ENCODE assay signal across 1 cellular context in the genomic region with DNA sequence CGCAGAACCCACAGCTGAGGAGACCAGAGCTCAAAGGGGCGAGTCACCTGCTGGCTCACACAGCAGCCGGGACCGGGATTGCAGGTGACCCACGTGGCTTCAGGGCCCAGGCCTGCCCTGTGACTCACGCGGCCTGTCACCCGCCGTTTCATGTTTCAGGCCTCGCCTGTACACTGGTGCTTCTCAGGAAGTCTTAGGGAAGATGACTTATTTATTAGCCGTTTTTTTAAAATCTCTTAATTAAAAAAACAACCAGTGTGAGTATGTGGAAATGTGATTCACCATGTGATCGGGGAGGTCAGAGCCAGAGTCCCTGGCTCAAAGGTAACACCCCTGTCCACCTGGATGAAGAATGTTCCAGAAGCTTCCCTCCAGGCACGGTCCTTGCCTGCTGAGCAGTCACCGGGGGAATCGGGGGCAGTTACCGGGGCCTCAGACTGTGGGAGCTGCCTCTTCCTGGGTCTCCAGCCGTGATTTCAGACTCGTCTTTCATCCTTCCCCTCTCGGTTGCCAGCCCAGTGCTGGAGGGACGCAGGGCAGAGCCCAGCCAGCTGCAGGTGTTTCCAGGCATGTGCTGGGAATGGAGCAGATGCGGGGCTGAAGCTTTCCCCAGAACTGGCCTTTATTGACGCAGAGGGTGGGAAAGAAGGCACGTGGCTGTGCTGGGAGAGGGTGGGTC.
TF ChIP-seq lines count a peak whose summit lies in the region.

No MANE protein-coding gene starts in this region.

TF ChIP-seq in K562, 482 proteins besides CTCF, POLR2A, EP300 and RAD21 (continued from another document and continues in another):
- no peak for TF ChIP-seq GMEB1 (CRISPR knock-in tag; IDR thresholded peaks at IDR 0.05)
- TF ChIP-seq SP2 (IDR thresholded peaks at IDR 0.05; ENCODE audit: extremely low read depth, low read depth, low read length, poor library complexity, severe bottlenecking): no peak
- TF ChIP-seq, protein P1, sequence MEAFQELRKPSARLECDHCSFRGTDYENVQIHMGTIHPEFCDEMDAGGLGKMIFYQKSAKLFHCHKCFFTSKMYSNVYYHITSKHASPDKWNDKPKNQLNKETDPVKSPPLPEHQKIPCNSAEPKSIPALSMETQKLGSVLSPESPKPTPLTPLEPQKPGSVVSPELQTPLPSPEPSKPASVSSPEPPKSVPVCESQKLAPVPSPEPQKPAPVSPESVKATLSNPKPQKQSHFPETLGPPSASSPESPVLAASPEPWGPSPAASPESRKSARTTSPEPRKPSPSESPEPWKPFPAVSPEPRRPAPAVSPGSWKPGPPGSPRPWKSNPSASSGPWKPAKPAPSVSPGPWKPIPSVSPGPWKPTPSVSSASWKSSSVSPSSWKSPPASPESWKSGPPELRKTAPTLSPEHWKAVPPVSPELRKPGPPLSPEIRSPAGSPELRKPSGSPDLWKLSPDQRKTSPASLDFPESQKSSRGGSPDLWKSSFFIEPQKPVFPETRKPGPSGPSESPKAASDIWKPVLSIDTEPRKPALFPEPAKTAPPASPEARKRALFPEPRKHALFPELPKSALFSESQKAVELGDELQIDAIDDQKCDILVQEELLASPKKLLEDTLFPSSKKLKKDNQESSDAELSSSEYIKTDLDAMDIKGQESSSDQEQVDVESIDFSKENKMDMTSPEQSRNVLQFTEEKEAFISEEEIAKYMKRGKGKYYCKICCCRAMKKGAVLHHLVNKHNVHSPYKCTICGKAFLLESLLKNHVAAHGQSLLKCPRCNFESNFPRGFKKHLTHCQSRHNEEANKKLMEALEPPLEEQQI (IDR thresholded peaks at IDR 0.05): no peak
- TF ChIP-seq MLLT1 (IDR thresholded peaks at IDR 0.05): no peak
- TF ChIP-seq ZNF589 (CRISPR knock-in tag; IDR thresholded peaks at IDR 0.05; ENCODE audit: low read depth): no peak; the same call in 1 of the 2 replicates
- TF ChIP-seq SIRT6 (IDR thresholded peaks at IDR 0.05; ENCODE audit: low read depth, low read length): no peak
- TF ChIP-seq FOXJ3 (CRISPR knock-in tag; IDR thresholded peaks at IDR 0.05): no peak
- TF ChIP-seq, protein P2, sequence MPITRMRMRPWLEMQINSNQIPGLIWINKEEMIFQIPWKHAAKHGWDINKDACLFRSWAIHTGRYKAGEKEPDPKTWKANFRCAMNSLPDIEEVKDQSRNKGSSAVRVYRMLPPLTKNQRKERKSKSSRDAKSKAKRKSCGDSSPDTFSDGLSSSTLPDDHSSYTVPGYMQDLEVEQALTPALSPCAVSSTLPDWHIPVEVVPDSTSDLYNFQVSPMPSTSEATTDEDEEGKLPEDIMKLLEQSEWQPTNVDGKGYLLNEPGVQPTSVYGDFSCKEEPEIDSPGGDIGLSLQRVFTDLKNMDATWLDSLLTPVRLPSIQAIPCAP (CRISPR knock-in tag; IDR thresholded peaks at IDR 0.05; ENCODE audit: borderline replicate concordance): no peak
- no peak for TF ChIP-seq HLTF (IDR thresholded peaks at IDR 0.05)
- TF ChIP-seq STAG1 (CRISPR knock-in tag; IDR thresholded peaks at IDR 0.05; ENCODE audit: borderline replicate concordance): no peak
- TF ChIP-seq HNRNPL (IDR thresholded peaks at IDR 0.05; ENCODE audit: low read depth, low read length): no peak
- TF ChIP-seq OTX1 (CRISPR knock-in tag; IDR thresholded peaks at IDR 0.05): no peak
- no peak for TF ChIP-seq HCFC1 (IDR thresholded peaks at IDR 0.05; ENCODE audit: low read depth, low read length)
- TF ChIP-seq ZNF668 (CRISPR knock-in tag; IDR thresholded peaks at IDR 0.05): no peak
- no peak for TF ChIP-seq ZNF24 (IDR thresholded peaks at IDR 0.05)
- no peak for TF ChIP-seq EZH2 (IDR thresholded peaks at IDR 0.05; ENCODE audit: borderline replicate concordance, low read depth, low read length)
- peak; percentile 91 to 94 for TF ChIP-seq E2F6 (IDR thresholded peaks at IDR 0.05; ENCODE audit: borderline replicate concordance in 1 of 2, extremely low read depth in 1 of 2, insufficient read depth in 1 of 2, insufficient read length in 1 of 2, low read depth in 1 of 2, low read length in 1 of 2, poor library complexity in 1 of 2, severe bottlenecking in 1 of 2)
- TF ChIP-seq, protein P3, sequence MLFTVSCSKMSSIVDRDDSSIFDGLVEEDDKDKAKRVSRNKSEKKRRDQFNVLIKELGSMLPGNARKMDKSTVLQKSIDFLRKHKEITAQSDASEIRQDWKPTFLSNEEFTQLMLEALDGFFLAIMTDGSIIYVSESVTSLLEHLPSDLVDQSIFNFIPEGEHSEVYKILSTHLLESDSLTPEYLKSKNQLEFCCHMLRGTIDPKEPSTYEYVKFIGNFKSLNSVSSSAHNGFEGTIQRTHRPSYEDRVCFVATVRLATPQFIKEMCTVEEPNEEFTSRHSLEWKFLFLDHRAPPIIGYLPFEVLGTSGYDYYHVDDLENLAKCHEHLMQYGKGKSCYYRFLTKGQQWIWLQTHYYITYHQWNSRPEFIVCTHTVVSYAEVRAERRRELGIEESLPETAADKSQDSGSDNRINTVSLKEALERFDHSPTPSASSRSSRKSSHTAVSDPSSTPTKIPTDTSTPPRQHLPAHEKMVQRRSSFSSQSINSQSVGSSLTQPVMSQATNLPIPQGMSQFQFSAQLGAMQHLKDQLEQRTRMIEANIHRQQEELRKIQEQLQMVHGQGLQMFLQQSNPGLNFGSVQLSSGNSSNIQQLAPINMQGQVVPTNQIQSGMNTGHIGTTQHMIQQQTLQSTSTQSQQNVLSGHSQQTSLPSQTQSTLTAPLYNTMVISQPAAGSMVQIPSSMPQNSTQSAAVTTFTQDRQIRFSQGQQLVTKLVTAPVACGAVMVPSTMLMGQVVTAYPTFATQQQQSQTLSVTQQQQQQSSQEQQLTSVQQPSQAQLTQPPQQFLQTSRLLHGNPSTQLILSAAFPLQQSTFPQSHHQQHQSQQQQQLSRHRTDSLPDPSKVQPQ (CRISPR knock-in tag; IDR thresholded peaks at IDR 0.05; ENCODE audit: borderline replicate concordance): no peak
- TF ChIP-seq KDM1A (IDR thresholded peaks at IDR 0.05): peak; percentile 31 to 49; a peak in 2 of 4 replicates
- TF ChIP-seq POLR2H (tag; IDR thresholded peaks at IDR 0.05; ENCODE audit: low read depth): no peak
- no peak for TF ChIP-seq FOXA1 (IDR thresholded peaks at IDR 0.05; ENCODE audit: borderline replicate concordance)
- TF ChIP-seq, protein P4, sequence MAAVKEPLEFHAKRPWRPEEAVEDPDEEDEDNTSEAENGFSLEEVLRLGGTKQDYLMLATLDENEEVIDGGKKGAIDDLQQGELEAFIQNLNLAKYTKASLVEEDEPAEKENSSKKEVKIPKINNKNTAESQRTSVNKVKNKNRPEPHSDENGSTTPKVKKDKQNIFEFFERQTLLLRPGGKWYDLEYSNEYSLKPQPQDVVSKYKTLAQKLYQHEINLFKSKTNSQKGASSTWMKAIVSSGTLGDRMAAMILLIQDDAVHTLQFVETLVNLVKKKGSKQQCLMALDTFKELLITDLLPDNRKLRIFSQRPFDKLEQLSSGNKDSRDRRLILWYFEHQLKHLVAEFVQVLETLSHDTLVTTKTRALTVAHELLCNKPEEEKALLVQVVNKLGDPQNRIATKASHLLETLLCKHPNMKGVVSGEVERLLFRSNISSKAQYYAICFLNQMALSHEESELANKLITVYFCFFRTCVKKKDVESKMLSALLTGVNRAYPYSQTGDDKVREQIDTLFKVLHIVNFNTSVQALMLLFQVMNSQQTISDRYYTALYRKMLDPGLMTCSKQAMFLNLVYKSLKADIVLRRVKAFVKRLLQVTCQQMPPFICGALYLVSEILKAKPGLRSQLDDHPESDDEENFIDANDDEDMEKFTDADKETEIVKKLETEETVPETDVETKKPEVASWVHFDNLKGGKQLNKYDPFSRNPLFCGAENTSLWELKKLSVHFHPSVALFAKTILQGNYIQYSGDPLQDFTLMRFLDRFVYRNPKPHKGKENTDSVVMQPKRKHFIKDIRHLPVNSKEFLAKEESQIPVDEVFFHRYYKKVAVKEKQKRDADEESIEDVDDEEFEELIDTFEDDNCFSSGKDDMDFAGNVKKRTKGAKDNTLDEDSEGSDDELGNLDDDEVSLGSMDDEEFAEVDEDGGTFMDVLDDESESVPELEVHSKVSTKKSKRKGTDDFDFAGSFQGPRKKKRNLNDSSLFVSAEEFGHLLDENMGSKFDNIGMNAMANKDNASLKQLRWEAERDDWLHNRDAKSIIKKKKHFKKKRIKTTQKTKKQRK (IDR thresholded peaks at IDR 0.05; ENCODE audit: borderline replicate concordance, low read depth, low read length): no peak
- no peak for TF ChIP-seq TAL1 (IDR thresholded peaks at IDR 0.05)
- no peak for TF ChIP-seq ZKSCAN8 (CRISPR knock-in tag; IDR thresholded peaks at IDR 0.05)
- peak; percentile 46 for TF ChIP-seq CBFA2T2 (conservative IDR thresholded peaks at IDR 0.05)
- TF ChIP-seq, protein P5, sequence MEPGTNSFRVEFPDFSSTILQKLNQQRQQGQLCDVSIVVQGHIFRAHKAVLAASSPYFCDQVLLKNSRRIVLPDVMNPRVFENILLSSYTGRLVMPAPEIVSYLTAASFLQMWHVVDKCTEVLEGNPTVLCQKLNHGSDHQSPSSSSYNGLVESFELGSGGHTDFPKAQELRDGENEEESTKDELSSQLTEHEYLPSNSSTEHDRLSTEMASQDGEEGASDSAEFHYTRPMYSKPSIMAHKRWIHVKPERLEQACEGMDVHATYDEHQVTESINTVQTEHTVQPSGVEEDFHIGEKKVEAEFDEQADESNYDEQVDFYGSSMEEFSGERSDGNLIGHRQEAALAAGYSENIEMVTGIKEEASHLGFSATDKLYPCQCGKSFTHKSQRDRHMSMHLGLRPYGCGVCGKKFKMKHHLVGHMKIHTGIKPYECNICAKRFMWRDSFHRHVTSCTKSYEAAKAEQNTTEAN (CRISPR knock-in tag; IDR thresholded peaks at IDR 0.05): 0 out of 2 replicates have a peak, but pooled peaks have one; percentile 57
- no peak for TF ChIP-seq ARID2 (IDR thresholded peaks at IDR 0.05)
- TF ChIP-seq YY1 (IDR thresholded peaks at IDR 0.05; ENCODE audit: borderline replicate concordance in 1 of 3, control insufficient read depth in 1 of 3, extremely low read depth in 1 of 3, insufficient read depth in 3 of 3, insufficient read length in 1 of 3, insufficient replicate concordance in 2 of 3, low read depth in 1 of 3, low read length in 2 of 3): no peak
- TF ChIP-seq, protein P6, sequence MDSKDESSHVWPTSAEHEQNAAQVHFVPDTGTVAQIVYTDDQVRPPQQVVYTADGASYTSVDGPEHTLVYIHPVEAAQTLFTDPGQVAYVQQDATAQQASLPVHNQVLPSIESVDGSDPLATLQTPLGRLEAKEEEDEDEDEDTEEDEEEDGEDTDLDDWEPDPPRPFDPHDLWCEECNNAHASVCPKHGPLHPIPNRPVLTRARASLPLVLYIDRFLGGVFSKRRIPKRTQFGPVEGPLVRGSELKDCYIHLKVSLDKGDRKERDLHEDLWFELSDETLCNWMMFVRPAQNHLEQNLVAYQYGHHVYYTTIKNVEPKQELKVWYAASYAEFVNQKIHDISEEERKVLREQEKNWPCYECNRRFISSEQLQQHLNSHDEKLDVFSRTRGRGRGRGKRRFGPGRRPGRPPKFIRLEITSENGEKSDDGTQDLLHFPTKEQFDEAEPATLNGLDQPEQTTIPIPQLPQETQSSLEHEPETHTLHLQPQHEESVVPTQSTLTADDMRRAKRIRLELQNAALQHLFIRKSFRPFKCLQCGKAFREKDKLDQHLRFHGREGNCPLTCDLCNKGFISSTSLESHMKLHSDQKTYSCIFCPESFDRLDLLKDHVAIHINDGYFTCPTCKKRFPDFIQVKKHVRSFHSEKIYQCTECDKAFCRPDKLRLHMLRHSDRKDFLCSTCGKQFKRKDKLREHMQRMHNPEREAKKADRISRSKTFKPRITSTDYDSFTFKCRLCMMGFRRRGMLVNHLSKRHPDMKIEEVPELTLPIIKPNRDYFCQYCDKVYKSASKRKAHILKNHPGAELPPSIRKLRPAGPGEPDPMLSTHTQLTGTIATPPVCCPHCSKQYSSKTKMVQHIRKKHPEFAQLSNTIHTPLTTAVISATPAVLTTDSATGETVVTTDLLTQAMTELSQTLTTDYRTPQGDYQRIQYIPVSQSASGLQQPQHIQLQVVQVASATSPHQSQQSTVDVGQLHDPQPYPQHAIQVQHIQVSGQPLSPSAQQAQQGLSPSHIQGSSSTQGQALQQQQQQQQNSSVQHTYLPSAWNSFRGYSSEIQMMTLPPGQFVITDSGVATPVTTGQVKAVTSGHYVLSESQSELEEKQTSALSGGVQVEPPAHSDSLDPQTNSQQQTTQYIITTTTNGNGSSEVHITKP (IDR thresholded peaks at IDR 0.05; ENCODE audit: partially characterized antibody): no peak
- TF ChIP-seq, protein P7, sequence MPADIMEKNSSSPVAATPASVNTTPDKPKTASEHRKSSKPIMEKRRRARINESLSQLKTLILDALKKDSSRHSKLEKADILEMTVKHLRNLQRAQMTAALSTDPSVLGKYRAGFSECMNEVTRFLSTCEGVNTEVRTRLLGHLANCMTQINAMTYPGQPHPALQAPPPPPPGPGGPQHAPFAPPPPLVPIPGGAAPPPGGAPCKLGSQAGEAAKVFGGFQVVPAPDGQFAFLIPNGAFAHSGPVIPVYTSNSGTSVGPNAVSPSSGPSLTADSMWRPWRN (IDR thresholded peaks at IDR 0.05; ENCODE audit: low read depth): no peak
- peak; percentile 95 for TF ChIP-seq L3MBTL2 (IDR thresholded peaks at IDR 0.05)
- no peak for TF ChIP-seq CBX2 (IDR thresholded peaks at IDR 0.05; ENCODE audit: insufficient read depth, low read length, poor library complexity, severe bottlenecking)
- no peak for TF ChIP-seq EWSR1 (IDR thresholded peaks at IDR 0.05; ENCODE audit: borderline replicate concordance, low read depth, partially characterized antibody)
- no peak for TF ChIP-seq DDX20 (tag; IDR thresholded peaks at IDR 0.05; ENCODE audit: low read depth)
- TF ChIP-seq ASH1L (IDR thresholded peaks at IDR 0.05; ENCODE audit: borderline replicate concordance, low read depth, partially characterized antibody): no peak
- no peak for TF ChIP-seq ARHGAP35 (IDR thresholded peaks at IDR 0.05; ENCODE audit: partially characterized antibody)
- no peak for TF ChIP-seq ZC3H4 (CRISPR knock-in tag; IDR thresholded peaks at IDR 0.05; ENCODE audit: borderline replicate concordance)
